18 cellular contexts compared by ENCODE assay signal in the genomic region with DNA sequence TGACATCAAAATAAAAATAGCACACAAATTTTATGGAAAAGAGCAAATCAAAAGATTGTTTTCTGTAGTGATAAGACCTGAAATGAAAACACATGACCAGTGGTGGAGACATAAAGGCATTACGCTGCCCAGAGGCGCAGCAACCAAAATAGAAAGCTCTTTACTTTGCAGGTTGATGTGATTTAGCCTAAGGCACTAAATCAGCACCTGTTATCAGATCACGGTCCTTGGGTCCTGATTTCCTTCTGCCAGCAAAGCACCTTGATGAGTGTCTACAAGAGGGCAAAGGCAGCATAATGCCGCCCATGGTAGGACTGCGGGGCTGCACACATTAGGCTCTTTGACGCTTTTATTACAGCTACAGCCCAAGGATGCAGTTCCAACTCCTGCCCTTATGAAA. TPM values are rescaled to one million over a fixed set of nuclear protein-coding genes. Genes with fewer than 3 reads are reported as not detected.
DNase-seq lines count a peak whose midpoint lies in the region; ATAC-seq and TF ChIP-seq lines count a peak whose summit lies in the region.
"Had no signal": no experiment of that assay in that cellular context is flagged by ENCODE, and none has a peak within 500 bp of the region (broad histone marks: within the 10 kb centered on the region; RNA-seq: fewer than 3 reads in every experiment).

No MANE protein-coding gene starts in this region.

- H3K36me3 ChIP-seq in right atrium auricular region: no peaks in the 10 kb centered on the region
- no peaks in the 10 kb centered on the region for H3K36me3 ChIP-seq in heart left ventricle

- 90 to 94% (median 93%) methylated on average over 6 of the region's 6 CpGs for WGBS in heart left ventricle, 4 donors

- H3K4me1 ChIP-seq in right atrium auricular region (no peaks in the 10 kb centered on the region), heart left ventricle (peaks cover 0 to 5% (median 0%) of the 10 kb centered on the region in 12 donors)
- H3K4me1 ChIP-seq: A549 had no signal

- peak; percentile 20 for DNase-seq in NCI-H146 (lab: John Stamatoyannopoulos, UW)
- no peak for DNase-seq in NCI-H146 treated with DMSO at 0.1 percent for 48 hours (lab: John Stamatoyannopoulos, UW; ENCODE audit: unreplicated experiment)
- DNase-seq in right atrium auricular region (ENCODE audit: low spot score): peak; percentile 28
- DNase-seq in heart left ventricle: no peak
- DNase-seq in mucosa of gallbladder (ENCODE audit: low spot score): peak; percentile 3
- no peak for DNase-seq in HEK293T (ENCODE audit: extremely low spot score)
- no peak for DNase-seq in NCI-H1436 treated with DMSO at 0.1 percent for 48 hours (lab: John Stamatoyannopoulos, UW)
- DNase-seq: AML-193; CD4-positive, alpha-beta memory T cell; DMS153; DMS79; GDM1 had no signal

- POLR2A ChIA-PET in HEK293T (lab: Yijun Ruan, JAX): no interaction called here

- no peak for TF ChIP-seq POLR2A in heart left ventricle (IDR thresholded peaks at IDR 0.05)

- CTCF ChIA-PET in HEK293T (lab: Yijun Ruan, JAX): no interaction called here

- intact Hi-C loops in heart left ventricle (cut with DNase I): no loop called here

- H3K27me3 ChIP-seq in right atrium auricular region: no peaks in the 10 kb centered on the region
- H3K27me3 ChIP-seq in heart left ventricle: no peaks in the 10 kb centered on the region

- ATAC-seq in heart left ventricle: no peak
- ATAC-seq: A549, GM23338, HCT116, HepG2 had no signal

- no peak for TF ChIP-seq CTCF in right atrium auricular region (IDR thresholded peaks at IDR 0.05)
- TF ChIP-seq CTCF in heart left ventricle (IDR thresholded peaks at IDR 0.05): no peak

- H3K27ac ChIP-seq in right atrium auricular region: no peak overlapping the region
- no peak overlapping the region for H3K27ac ChIP-seq in heart left ventricle
- H3K27ac ChIP-seq: 22Rv1, A549, C4-2B had no signal

- no peaks in the 10 kb centered on the region for H3K9me3 ChIP-seq in right atrium auricular region
- H3K9me3 ChIP-seq in heart left ventricle: no peaks in the 10 kb centered on the region
- H3K9me3 ChIP-seq: A549 had no signal

- H3K4me3 ChIP-seq in right atrium auricular region (no peak overlapping the region), heart left ventricle (no peak overlapping the region)
- H3K4me3 ChIP-seq: A549, GM23338 had no signal

TF ChIP-seq in HEK293T, 16 proteins besides CTCF, POLR2A, EP300 and RAD21:
- TF ChIP-seq FOXK2 (IDR thresholded peaks at IDR 0.05): no peak
- TF ChIP-seq LEF1 (IDR thresholded peaks at IDR 0.05; ENCODE audit: borderline replicate concordance): no peak
- no peak for TF ChIP-seq L3MBTL2 (conservative IDR thresholded peaks at IDR 0.05)
- TF ChIP-seq PKNOX1 (IDR thresholded peaks at IDR 0.05): no peak
- no peak for TF ChIP-seq ELF4 (IDR thresholded peaks at IDR 0.05)
- TF ChIP-seq FOXA1 (IDR thresholded peaks at IDR 0.05): no peak
- TF ChIP-seq BHLHE40 (IDR thresholded peaks at IDR 0.05; ENCODE audit: borderline replicate concordance): no peak
- TF ChIP-seq TARDBP (IDR thresholded peaks at IDR 0.05): no peak
- TF ChIP-seq CTBP1 (IDR thresholded peaks at IDR 0.05; ENCODE audit: borderline replicate concordance): no peak
- TF ChIP-seq ARNT (IDR thresholded peaks at IDR 0.05): no peak
- TF ChIP-seq NFRKB (IDR thresholded peaks at IDR 0.05): no peak
- no peak for TF ChIP-seq HDGF (IDR thresholded peaks at IDR 0.05; ENCODE audit: borderline replicate concordance)
- no peak for TF ChIP-seq SP1 (IDR thresholded peaks at IDR 0.05)
- TF ChIP-seq SUZ12 (IDR thresholded peaks at IDR 0.05): no peak
- no peak for TF ChIP-seq FOXM1 (IDR thresholded peaks at IDR 0.05; ENCODE audit: borderline replicate concordance)
- no peak for TF ChIP-seq ZNF384 (IDR thresholded peaks at IDR 0.05)

RNA-seq across cellular contexts. Expression of gene RAMACL, which starts 19.3 kb away (rescaled TPM):
- under 1 TPM; 0.20 to 0.52 TPM for total RNA-seq in right atrium auricular region
- 1 to 10 TPM in 3 of 9 donors, under 1 TPM in 6; 0.27 to 2.0 (median 0.69) TPM for total RNA-seq in heart left ventricle
- under 1 TPM; 0.35 to 0.88 TPM for polyA plus RNA-seq in heart left ventricle
- total RNA-seq in mucosa of gallbladder: 1.1 TPM

RNA-seq across cellular contexts. Expression of gene RPS6KA2, which starts 21.3 kb away (rescaled TPM):
- 100 to 1,000 TPM in 1 of 2 donors, 10 to 100 TPM in 1; 78.6 to 131 TPM for total RNA-seq in right atrium auricular region
- total RNA-seq in heart left ventricle: 100 to 1,000 TPM in 2 of 9 donors, 10 to 100 TPM in 7; 66.5 to 171 (median 91.6) TPM
- polyA plus RNA-seq in heart left ventricle: 100 to 1,000 TPM in 1 of 2 donors, 10 to 100 TPM in 1; 23.0 to 157 TPM
- total RNA-seq in mucosa of gallbladder: 36.1 TPM

Comparison
In these comparisons a context has a peak if more than half of its experiments do, and no peak if none do; other contexts are left out.
1. DNase-seq: peak in NCI-H146 (single experiment), right atrium auricular region (single experiment) and mucosa of gallbladder (single experiment); none in NCI-H146 treated with DMSO at 0.1 percent for 48 hours (single experiment), heart left ventricle (0 of 5), HEK293T (single experiment) and NCI-H1436 treated with DMSO at 0.1 percent for 48 hours (single experiment).